ENCODE assay signal across 8 cellular contexts in genomic region chr12:63420206-63420644, GRCh38.
DNase-seq lines count a peak whose midpoint lies in the region; ATAC-seq and TF ChIP-seq lines count a peak whose summit lies in the region.

No MANE protein-coding gene starts in this region.

- H3K4me3 ChIP-seq in foreskin fibroblast (ENCODE audit: low read depth in 1 of 2, low read length in 2 of 2), result no peak overlapping the region

- peak; percentile 94 for ATAC-seq in GM18907 (IDR thresholded peaks at IDR 0.05; ENCODE audit: unreplicated experiment)
- ATAC-seq in HG03064 (IDR thresholded peaks at IDR 0.05; ENCODE audit: low read depth, unreplicated experiment), result peak; percentile 82
- no peak for ATAC-seq in omental fat pad (ENCODE audit: low FRiP score)

- peak; percentile 63 for TF ChIP-seq CTCF in foreskin fibroblast (IDR thresholded peaks at IDR 0.05; ENCODE audit: low read depth, low read length)
- no peak for TF ChIP-seq CTCF in omental fat pad (IDR thresholded peaks at IDR 0.05)

- DNase-seq in D341Med (ENCODE audit: low spot score) (peak; percentile 64), NCI-H187 treated with DMSO at 0.1 percent for 48 hours (lab: John Stamatoyannopoulos, UW) (peak; percentile 68), T1000 (lab: John Stamatoyannopoulos, UW) (peak; percentile 65), foreskin fibroblast (peak; percentile 43 to 80), omental fat pad (ENCODE audit: low spot score) (no peak)
- peak in 2 of 3 donors; percentile 21 to 45 for DNase-seq in stimulated activated CD4-positive, alpha-beta T cell treated with anti-CD3 and anti-CD28 coated beads, Interleukin-12 subunit alpha, Interleukin-12 subunit beta, amount 100 ng/mL, for 48 hours (ENCODE audit: low read depth in 2 of 3, low spot score in 1 of 3)
